Comparison of ENCODE assay signal across 3 cellular contexts in the genomic region with DNA sequence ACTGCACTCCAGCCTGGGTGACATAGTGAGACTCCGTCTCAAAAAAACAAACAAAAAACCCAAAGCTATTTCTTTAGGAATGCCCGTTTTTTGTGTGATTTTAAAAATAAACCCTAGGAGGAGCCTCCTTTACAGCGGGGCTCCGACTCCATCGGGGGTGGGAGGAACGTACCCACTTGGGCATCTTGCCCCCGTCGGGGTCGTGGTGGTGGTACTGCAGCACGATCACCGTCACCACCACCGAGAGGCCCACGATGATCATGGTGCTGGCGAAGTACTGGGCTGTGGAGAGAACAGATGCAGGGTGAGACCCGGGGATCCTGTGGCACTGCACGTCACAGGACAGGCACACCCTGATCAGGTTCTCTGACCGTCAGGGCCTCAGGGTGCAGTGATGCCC. TPM values are rescaled to one million over a fixed set of nuclear protein-coding genes. Genes with fewer than 3 reads are reported as not detected.
"Had no signal": no experiment of that assay in that cellular context is flagged by ENCODE, and none has a peak within 500 bp of the region (broad histone marks: within the 10 kb centered on the region; RNA-seq: fewer than 3 reads in every experiment).

No MANE protein-coding gene starts in this region.

RNA-seq across cellular contexts. Expression of gene CHRFAM7A, which starts 26.1 kb away (rescaled TPM):
- total RNA-seq: esophagus mucosa had no signal
- polyA plus RNA-seq: naive thymus-derived CD4-positive, alpha-beta T cell; smooth muscle cell had no signal

RNA-seq across cellular contexts. Expression of gene GOLGA8R, which starts 46.8 kb away (rescaled TPM):
- polyA plus RNA-seq: smooth muscle cell had no signal
